9 cellular contexts compared by ENCODE assay signal in genomic region chr3:112774293-112774926, GRCh38.
DNase-seq lines count a peak whose midpoint lies in the region; ATAC-seq, FAIRE-seq and TF ChIP-seq lines count a peak whose summit lies in the region.
"Had no signal": no experiment of that assay in that cellular context is flagged by ENCODE, and none has a peak within 500 bp of the region (broad histone marks: within the 10 kb centered on the region; RNA-seq: fewer than 3 reads in every experiment).

No MANE protein-coding gene starts in this region.

- no peaks in the 10 kb centered on the region for H3K27me3 ChIP-seq in sigmoid colon

- intact Hi-C loops in sigmoid colon (cut with DNase I): no loop called here

- no peak for TF ChIP-seq CTCF in sigmoid colon (IDR thresholded peaks at IDR 0.05)

- H3K27ac ChIP-seq in sigmoid colon (peak overlapping the region in 3 of 4 donors; percentile 24 to 45 (median 24)), substantia nigra (ENCODE audit: low read depth, low read length, poor library complexity, severe bottlenecking) (no peak overlapping the region)

- WGBS in sigmoid colon, 2 donors: 56 to 84% methylated on average over 6 of the region's 6 CpGs

- H3K36me3 Mint-ChIP-seq in effector memory CD8-positive, alpha-beta T cell (ENCODE audit: insufficient read depth): peaks cover 4% of the 10 kb centered on the region

- TF ChIP-seq EP300 in sigmoid colon (IDR thresholded peaks at IDR 0.05): no peak

- H3K4me1 Mint-ChIP-seq in effector memory CD8-positive, alpha-beta T cell (ENCODE audit: low read depth in 2 of 2): peaks cover 30 to 39% of the 10 kb centered on the region in 2 donors

- H3K27me3 Mint-ChIP-seq in effector memory CD8-positive, alpha-beta T cell: no peaks in the 10 kb centered on the region

- H3K4me1 ChIP-seq in sigmoid colon: peaks cover 0 to 38% (median 24%) of the 10 kb centered on the region in 4 donors

- H3K9me3 Mint-ChIP-seq in effector memory CD8-positive, alpha-beta T cell: no peaks in the 10 kb centered on the region

- FAIRE-seq in GM12892 (lab: Jason Lieb, UNC): no peak

- H3K27ac Mint-ChIP-seq in effector memory CD8-positive, alpha-beta T cell: peak overlapping the region; percentile 59 to 79

- no peak overlapping the region for H3K4me3 ChIP-seq in sigmoid colon

- no peak for TF ChIP-seq POLR2A in sigmoid colon (IDR thresholded peaks at IDR 0.05)
- no peak for TF ChIP-seq POLR2A in GM12892 (IDR thresholded peaks at IDR 0.05; ENCODE audit: low read depth, low read length)

- ATAC-seq in effector memory CD8-positive, alpha-beta T cell (replicated peaks): peak; percentile 50
- ATAC-seq in HG02840 (IDR thresholded peaks at IDR 0.05; ENCODE audit: low FRiP score, unreplicated experiment): no peak

- DNase-seq in GM03348 (ENCODE audit: low spot score): peak; percentile 45
- DNase-seq in NCI-H748 treated with DMSO at 0.1 percent for 48 hours (lab: John Stamatoyannopoulos, UW): peak; percentile 32
- DNase-seq in effector memory CD8-positive, alpha-beta T cell: no peak
- DNase-seq in sigmoid colon: no peak
- no peak for DNase-seq in GM12892 (ENCODE audit: insufficient read length)
- no peak for DNase-seq in substantia nigra (lab: John Stamatoyannopoulos, UW)
- no peak for DNase-seq in foreskin melanocyte
- DNase-seq: KBM-7 had no signal

- no peaks in the 10 kb centered on the region for H3K9me3 ChIP-seq in sigmoid colon

- no peaks in the 10 kb centered on the region for H3K36me3 ChIP-seq in sigmoid colon

- peak overlapping the region; percentile 69 to 73 for H3K4me3 Mint-ChIP-seq in effector memory CD8-positive, alpha-beta T cell

Comparison
In these comparisons a context has a peak if more than half of its experiments do, and no peak if none do; other contexts are left out.
1. DNase-seq: peak in GM03348 (single experiment) and NCI-H748 treated with DMSO at 0.1 percent for 48 hours (single experiment); none in effector memory CD8-positive, alpha-beta T cell (0 of 3), sigmoid colon (single experiment), GM12892 (single experiment), substantia nigra (0 of 49) and foreskin melanocyte (single experiment).